In genomic region chr20:44419131-44419844, GRCh38 we compare ENCODE assay signal across 1 cellular context.
A peak's percentile ranks its signal among the peaks of the same experiment; 100 is the strongest.
TF ChIP-seq lines count a peak whose summit lies in the region.

No MANE protein-coding gene starts in this region.

TF ChIP-seq in HepG2, 621 proteins besides CTCF, POLR2A, EP300 and RAD21 (continued from another document and continues in another):
- TF ChIP-seq KDM3A (CRISPR knock-in tag; IDR thresholded peaks at IDR 0.05; ENCODE audit: low read depth): peak; percentile 87; the same call in 1 of the 2 replicates
- no peak for TF ChIP-seq XBP1 (CRISPR knock-in tag; IDR thresholded peaks at IDR 0.05)
- TF ChIP-seq KDM5B (CRISPR knock-in tag; IDR thresholded peaks at IDR 0.05; ENCODE audit: borderline replicate concordance): peak; percentile 84; the same call in 1 of the 2 replicates
- TF ChIP-seq ISL2 (CRISPR knock-in tag; IDR thresholded peaks at IDR 0.05): peak; percentile 73; the same call in 1 of the 2 replicates
- no peak for TF ChIP-seq CCAR2 (optimal IDR thresholded peaks at IDR 0.05; ENCODE audit: low read depth, low read length)
- no peak for TF ChIP-seq ZSCAN22 (CRISPR knock-in tag; IDR thresholded peaks at IDR 0.05)
- TF ChIP-seq ZGPAT (CRISPR knock-in tag; IDR thresholded peaks at IDR 0.05): peak; percentile 97
- peak; percentile 46; the same call in 1 of the 2 replicates for TF ChIP-seq ZNF317 (CRISPR knock-in tag; IDR thresholded peaks at IDR 0.05)
- no peak for TF ChIP-seq PRDM15 (CRISPR knock-in tag; IDR thresholded peaks at IDR 0.05)
- peak; percentile 71 for TF ChIP-seq ARNT2 (CRISPR knock-in tag; IDR thresholded peaks at IDR 0.05; ENCODE audit: low read depth)
- no peak for TF ChIP-seq HNRNPUL1 (IDR thresholded peaks at IDR 0.05; ENCODE audit: low read depth, low read length)
- TF ChIP-seq ZNF552 (CRISPR knock-in tag; IDR thresholded peaks at IDR 0.05; ENCODE audit: borderline replicate concordance): peak; percentile 92
- TF ChIP-seq SIN3A (IDR thresholded peaks at IDR 0.05; ENCODE audit: borderline replicate concordance, low read depth, low read length): 0 out of 2 replicates have a peak, but pooled peaks have one; percentile 12
- peak; percentile 78 for TF ChIP-seq THAP11 (CRISPR knock-in tag; IDR thresholded peaks at IDR 0.05)
- peak; percentile 86 for TF ChIP-seq ZNF609 (CRISPR knock-in tag; IDR thresholded peaks at IDR 0.05; ENCODE audit: borderline replicate concordance)
- no peak for TF ChIP-seq GABPA (IDR thresholded peaks at IDR 0.05; ENCODE audit: low read depth, low read length)
- TF ChIP-seq GABPA (CRISPR knock-in tag; IDR thresholded peaks at IDR 0.05; ENCODE audit: low read depth): no peak
- TF ChIP-seq ZNF878 (CRISPR knock-in tag; IDR thresholded peaks at IDR 0.05): 0 out of 2 replicates have a peak, but pooled peaks have one; percentile 26
- peak; percentile 97 for TF ChIP-seq ZBTB34 (CRISPR knock-in tag; IDR thresholded peaks at IDR 0.05)
- no peak for TF ChIP-seq HES4 (CRISPR knock-in tag; IDR thresholded peaks at IDR 0.05; ENCODE audit: borderline replicate concordance)
- TF ChIP-seq DMTF1 (CRISPR knock-in tag; IDR thresholded peaks at IDR 0.05): no peak
- TF ChIP-seq RBAK (CRISPR knock-in tag; IDR thresholded peaks at IDR 0.05): no peak
- TF ChIP-seq HBP1 (CRISPR knock-in tag; IDR thresholded peaks at IDR 0.05; ENCODE audit: low read depth): peak; percentile 59; the same call in 1 of the 2 replicates
- TF ChIP-seq ZNF775 (CRISPR knock-in tag; IDR thresholded peaks at IDR 0.05; ENCODE audit: borderline replicate concordance): peak; percentile 52; the same call in 1 of the 2 replicates
- peak; percentile 80 for TF ChIP-seq KAT2B (IDR thresholded peaks at IDR 0.05; ENCODE audit: borderline replicate concordance, low read depth, low read length)
- TF ChIP-seq FOSL1 (CRISPR knock-in tag; IDR thresholded peaks at IDR 0.05; ENCODE audit: borderline replicate concordance): peak; percentile 99
- peak; percentile 86; the same call in 1 of the 2 replicates for TF ChIP-seq IRF9 (CRISPR knock-in tag; IDR thresholded peaks at IDR 0.05; ENCODE audit: borderline replicate concordance)
- no peak for TF ChIP-seq AGO2 (optimal IDR thresholded peaks at IDR 0.05; ENCODE audit: low read depth, low read length)
- TF ChIP-seq RELA (CRISPR knock-in tag; IDR thresholded peaks at IDR 0.05): 0 out of 2 replicates have a peak, but pooled peaks have one; percentile 38
- no peak for TF ChIP-seq ZNF558 (CRISPR knock-in tag; IDR thresholded peaks at IDR 0.05; ENCODE audit: borderline replicate concordance)
- TF ChIP-seq CBFB (CRISPR knock-in tag; IDR thresholded peaks at IDR 0.05): peak; percentile 71; the same call in 1 of the 2 replicates
- no peak for TF ChIP-seq RNF219 (CRISPR knock-in tag; IDR thresholded peaks at IDR 0.05)
- TF ChIP-seq ATM (IDR thresholded peaks at IDR 0.05; ENCODE audit: borderline replicate concordance): no peak
- TF ChIP-seq MED8 (CRISPR knock-in tag; IDR thresholded peaks at IDR 0.05; ENCODE audit: insufficient replicate concordance): no peak
- TF ChIP-seq REPIN1 (CRISPR knock-in tag; IDR thresholded peaks at IDR 0.05; ENCODE audit: borderline replicate concordance, low read depth): peak; percentile 88
- no peak for TF ChIP-seq ZNF235 (CRISPR knock-in tag; IDR thresholded peaks at IDR 0.05; ENCODE audit: borderline replicate concordance)
- peak; percentile 98 for TF ChIP-seq HOXD1 (CRISPR knock-in tag; IDR thresholded peaks at IDR 0.05)
- no peak for TF ChIP-seq GTF2F1 (IDR thresholded peaks at IDR 0.05; ENCODE audit: low read length)
- TF ChIP-seq GMEB1 (CRISPR knock-in tag; IDR thresholded peaks at IDR 0.05; ENCODE audit: borderline replicate concordance): peak; percentile 53; the same call in 1 of the 2 replicates
- no peak for TF ChIP-seq NFE2L1 (CRISPR knock-in tag; IDR thresholded peaks at IDR 0.05; ENCODE audit: borderline replicate concordance)
- TF ChIP-seq CC2D1A (CRISPR knock-in tag; IDR thresholded peaks at IDR 0.05): no peak
